ENCODE assay signal across 23 cellular contexts in genomic region chr9:90034071-90034470, GRCh38.
"Had no signal": no experiment of that assay in that cellular context is flagged by ENCODE, and none has a peak within 500 bp of the region (broad histone marks: within the 10 kb centered on the region; RNA-seq: fewer than 3 reads in every experiment).

No MANE protein-coding gene starts in this region.

- H3K27me3 ChIP-seq: esophagus squamous epithelium, gastroesophageal sphincter, left lung, neural progenitor cell, pancreas, stomach, transverse colon had no signal

- H3K4me3 ChIP-seq: esophagus squamous epithelium, gastroesophageal sphincter, left lung, lower lobe of right lung, neural progenitor cell, pancreas, stomach, thoracic aorta, transverse colon had no signal

- H3K4me3 Mint-ChIP-seq: memory B cell; natural killer cell treated with Interleukin-12 subunit alpha and Interleukin-12 subunit beta and Interleukin-15 and Interleukin-18, amount 100 ng/mL, for 72 hours; neural progenitor cell had no signal

- H3K36me3 ChIP-seq: esophagus squamous epithelium, gastroesophageal sphincter, left lung, lower lobe of right lung, neural progenitor cell, pancreas, stomach, thoracic aorta, transverse colon had no signal

- H3K27ac Mint-ChIP-seq: memory B cell, neural progenitor cell, progenitor cell of endocrine pancreas had no signal

- H3K36me3 Mint-ChIP-seq: memory B cell; natural killer cell treated with Interleukin-12 subunit alpha and Interleukin-12 subunit beta and Interleukin-15 and Interleukin-18, amount 100 ng/mL, for 72 hours; neural progenitor cell had no signal

- FAIRE-seq: pancreas, small intestine had no signal

- H3K4me1 Mint-ChIP-seq: memory B cell had no signal

- DNase-seq: effector memory CD4-positive, alpha-beta T cell; esophagus squamous epithelium; foreskin fibroblast; glutamatergic neuron; islet precursor cell; left lung; lower lobe of right lung; midbrain; nucleus accumbens; pancreas; right cardiac atrium; small intestine; stimulated activated CD4-positive, alpha-beta T cell treated with anti-CD3 and anti-CD28 coated beads, Interleukin-12 subunit alpha, Interleukin-12 subunit beta, amount 100 ng/mL, for 4 hours; stimulated activated naive CD4-positive, alpha-beta T cell; stomach; substantia nigra; transverse colon had no signal

- H3K9me3 Mint-ChIP-seq: memory B cell; natural killer cell treated with Interleukin-12 subunit alpha and Interleukin-12 subunit beta and Interleukin-15 and Interleukin-18, amount 100 ng/mL, for 72 hours; neural progenitor cell had no signal
